9 cellular contexts compared by ENCODE assay signal in genomic region chr5:138725153-138725884, GRCh38. TPM values are rescaled to one million over a fixed set of nuclear protein-coding genes. Genes with fewer than 3 reads are reported as not detected.
DNase-seq lines count a peak whose midpoint lies in the region; ATAC-seq and TF ChIP-seq lines count a peak whose summit lies in the region.
"Had no signal": no experiment of that assay in that cellular context is flagged by ENCODE, and none has a peak within 500 bp of the region (broad histone marks: within the 10 kb centered on the region; RNA-seq: fewer than 3 reads in every experiment).

No MANE protein-coding gene starts in this region.

- H3K36me3 Mint-ChIP-seq in naive thymus-derived CD4-positive, alpha-beta T cell, result peaks cover 0 to 8% (median 0%) of the 10 kb centered on the region in 5 donors
- H3K36me3 Mint-ChIP-seq in activated naive CD4-positive, alpha-beta T cell treated with anti-CD3 and anti-CD28 coated beads, Interleukin-2, amount 10 ng/mL, durations not matched to agents 7 days and 5 days, result no peaks in the 10 kb centered on the region

- WGBS in tibial nerve, 2 donors, result 52 to 58% methylated on average over 13 of the region's 13 CpGs

- H3K27me3 ChIP-seq in tibial nerve, result no peaks in the 10 kb centered on the region
- no peaks in the 10 kb centered on the region for H3K27me3 ChIP-seq in naive thymus-derived CD4-positive, alpha-beta T cell (ENCODE audit: control insufficient read depth in 2 of 2, insufficient read depth in 2 of 2, low read length in 2 of 2)
- H3K27me3 ChIP-seq: SJSA1 had no signal

- peaks cover 0 to 17% (median 8%) of the 10 kb centered on the region in 7 donors for H3K4me1 Mint-ChIP-seq in naive thymus-derived CD4-positive, alpha-beta T cell
- peaks cover 12% of the 10 kb centered on the region for H3K4me1 Mint-ChIP-seq in activated naive CD4-positive, alpha-beta T cell treated with anti-CD3 and anti-CD28 coated beads, Interleukin-2, amount 10 ng/mL, durations not matched to agents 7 days and 5 days

- CTCF ChIA-PET in naive thymus-derived CD4-positive, alpha-beta T cell (lab: Charles Lee), result no interaction called here
- CTCF ChIA-PET in activated naive CD4-positive, alpha-beta T cell treated with anti-CD3 and anti-CD28 coated beads, Interleukin-2, amount 10 ng/mL, durations not matched to agents 7 days and 5 days (lab: Charles Lee), result no interaction called here

- POLR2A ChIA-PET in naive thymus-derived CD4-positive, alpha-beta T cell (lab: Charles Lee), result no interaction called here

- ATAC-seq in left lobe of liver, result peak; percentile 17
- ATAC-seq in GM19467 (IDR thresholded peaks at IDR 0.05; ENCODE audit: unreplicated experiment), result no peak
- no peak for ATAC-seq in naive thymus-derived CD4-positive, alpha-beta T cell

- peak overlapping the region; percentile 31 to 87 (median 70) for H3K27ac ChIP-seq in tibial nerve
- no peak overlapping the region for H3K27ac ChIP-seq in naive thymus-derived CD4-positive, alpha-beta T cell (ENCODE audit: low read depth, low read length)
- H3K27ac ChIP-seq: SJSA1 had no signal

- DNase-seq in NCI-H2171 treated with DMSO at 0.1 percent for 48 hours (lab: John Stamatoyannopoulos, UW) (peak; percentile 89), cardiac fibroblast (ENCODE audit: low read depth in 2 of 2) (peak; percentile 59 to 79), left lobe of liver (ENCODE audit: low spot score) (no peak), tibial nerve (ENCODE audit: low spot score in 2 of 2) (peak in 1 of 2 donors; percentile 7)
- DNase-seq in naive thymus-derived CD4-positive, alpha-beta T cell, result no peak
- no peak for DNase-seq in activated naive CD4-positive, alpha-beta T cell treated with anti-CD3 and anti-CD28 coated beads, Interleukin-2, amount 10 ng/mL, durations not matched to agents 7 days and 5 days

- H3K4me1 ChIP-seq in tibial nerve, result peaks cover 0 to 20% (median 3%) of the 10 kb centered on the region in 4 donors
- no peaks in the 10 kb centered on the region for H3K4me1 ChIP-seq in naive thymus-derived CD4-positive, alpha-beta T cell (ENCODE audit: control insufficient read depth in 2 of 2, insufficient read depth in 2 of 2, low read length in 2 of 2)
- H3K4me1 ChIP-seq: SJSA1 had no signal

- H3K36me3 ChIP-seq in tibial nerve, result no peaks in the 10 kb centered on the region
- H3K36me3 ChIP-seq in naive thymus-derived CD4-positive, alpha-beta T cell (ENCODE audit: control insufficient read depth in 2 of 3, insufficient read depth in 3 of 3, low read length in 3 of 3), result no peaks in the 10 kb centered on the region
- H3K36me3 ChIP-seq: SJSA1 had no signal

- peaks cover 0 to 3% (median 0%) of the 10 kb centered on the region in 11 donors for H3K9me3 Mint-ChIP-seq in naive thymus-derived CD4-positive, alpha-beta T cell
- no peaks in the 10 kb centered on the region for H3K9me3 Mint-ChIP-seq in activated naive CD4-positive, alpha-beta T cell treated with anti-CD3 and anti-CD28 coated beads, Interleukin-2, amount 10 ng/mL, durations not matched to agents 7 days and 5 days

- peaks cover 30 to 69% (median 57%) of the 10 kb centered on the region in 5 donors for H3K27me3 Mint-ChIP-seq in naive thymus-derived CD4-positive, alpha-beta T cell
- H3K27me3 Mint-ChIP-seq in activated naive CD4-positive, alpha-beta T cell treated with anti-CD3 and anti-CD28 coated beads, Interleukin-2, amount 10 ng/mL, durations not matched to agents 7 days and 5 days, result peaks cover 77% of the 10 kb centered on the region

- H3K4me3 Mint-ChIP-seq in naive thymus-derived CD4-positive, alpha-beta T cell, result no peak overlapping the region
- no peak overlapping the region for H3K4me3 Mint-ChIP-seq in activated naive CD4-positive, alpha-beta T cell treated with anti-CD3 and anti-CD28 coated beads, Interleukin-2, amount 10 ng/mL, durations not matched to agents 7 days and 5 days

- H3K4me3 ChIP-seq in cardiac fibroblast (replicated peaks in 1 of 2; ENCODE audit: low read depth in 2 of 2, low read length in 2 of 2) (no peak overlapping the region), tibial nerve (peak overlapping the region in 1 of 4 donors; percentile 17)
- H3K4me3 ChIP-seq in naive thymus-derived CD4-positive, alpha-beta T cell (ENCODE audit: low read length), result no peak overlapping the region
- H3K4me3 ChIP-seq: SJSA1 had no signal

- no peaks in the 10 kb centered on the region for H3K9me3 ChIP-seq in tibial nerve
- H3K9me3 ChIP-seq in naive thymus-derived CD4-positive, alpha-beta T cell (ENCODE audit: control insufficient read depth in 2 of 3, low read length in 3 of 3), result no peaks in the 10 kb centered on the region
- H3K9me3 ChIP-seq: SJSA1 had no signal

- TF ChIP-seq CTCF in GM12873 (IDR thresholded peaks at IDR 0.05; ENCODE audit: insufficient read depth, low read depth, low read length, missing control alignments), result peak; percentile 15
- TF ChIP-seq CTCF in cardiac fibroblast (IDR thresholded peaks at IDR 0.05; ENCODE audit: low read depth, low read length), result peak; percentile 42
- TF ChIP-seq CTCF in tibial nerve (IDR thresholded peaks at IDR 0.05), result peak in 2 of 5 experiments; percentile 5 to 19

- TF ChIP-seq EP300 in tibial nerve (IDR thresholded peaks at IDR 0.05), result no peak

- peak in 1 of 2 donors; percentile 26 for TF ChIP-seq POLR2A in tibial nerve (IDR thresholded peaks at IDR 0.05)

- no peak overlapping the region for H3K27ac Mint-ChIP-seq in naive thymus-derived CD4-positive, alpha-beta T cell
- no peak overlapping the region for H3K27ac Mint-ChIP-seq in activated naive CD4-positive, alpha-beta T cell treated with anti-CD3 and anti-CD28 coated beads, Interleukin-2, amount 10 ng/mL, durations not matched to agents 7 days and 5 days

- intact Hi-C loops in naive thymus-derived CD4-positive, alpha-beta T cell (cut with micrococcal nuclease), result no loop called here

RNA-seq across cellular contexts. Expression of gene CTNNA1, which starts 27.9 kb away (rescaled TPM):
- 116 TPM for total RNA-seq in left lobe of liver
- 100 to 1,000 TPM; 292 to 447 (median 321) TPM for total RNA-seq in tibial nerve
- total RNA-seq in naive thymus-derived CD4-positive, alpha-beta T cell, result 10 to 100 TPM in 2 of 5 experiments, 1 to 10 TPM in 3; 3.7 to 52.9 (median 7.1) TPM
- polyA plus RNA-seq in naive thymus-derived CD4-positive, alpha-beta T cell, result under 1 TPM; 0.78 to 0.92 TPM

Comparison
In these comparisons a context has a peak if more than half of its experiments do, and no peak if none do; other contexts are left out.
1. DNase-seq: peak in NCI-H2171 treated with DMSO at 0.1 percent for 48 hours (single experiment) and cardiac fibroblast (2 of 2); none in left lobe of liver (single experiment), naive thymus-derived CD4-positive, alpha-beta T cell (0 of 9) and activated naive CD4-positive, alpha-beta T cell treated with anti-CD3 and anti-CD28 coated beads, Interleukin-2, amount 10 ng/mL, durations not matched to agents 7 days and 5 days (single experiment).